ENCODE assay signal across 23 cellular contexts in genomic region chr2:17107875-17108274, GRCh38.
DNase-seq lines count a peak whose midpoint lies in the region; ATAC-seq and TF ChIP-seq lines count a peak whose summit lies in the region.
"Had no signal": no experiment of that assay in that cellular context is flagged by ENCODE, and none has a peak within 500 bp of the region (broad histone marks: within the 10 kb centered on the region; RNA-seq: fewer than 3 reads in every experiment).

No MANE protein-coding gene starts in this region.

- no peak for ATAC-seq in aorta (ENCODE audit: low FRiP score)
- ATAC-seq: A549 had no signal

- no peaks in the 10 kb centered on the region for H3K9me2 ChIP-seq in GM23248 (ENCODE audit: insufficient read depth)

- no peak overlapping the region for H3K9ac ChIP-seq in GM23248

- no peaks in the 10 kb centered on the region for H3K9me3 ChIP-seq in GM23248 (ENCODE audit: low read depth)
- H3K9me3 ChIP-seq in aorta (ENCODE audit: control insufficient read depth, low read length): no peaks in the 10 kb centered on the region
- H3K9me3 ChIP-seq: A549, HAP-1, SJCRH30 had no signal

- H3K27me3 ChIP-seq in GM23248 (replicated peaks; ENCODE audit: insufficient read depth) (no peaks in the 10 kb centered on the region), aorta (ENCODE audit: control insufficient read depth in 1 of 2, insufficient read depth in 2 of 2, low read length in 1 of 2) (no peaks in the 10 kb centered on the region)
- H3K27me3 ChIP-seq: SJCRH30 had no signal

- in situ Hi-C loops in GM23248 (cut with MboI): no loop called here

- H3K36me3 Mint-ChIP-seq in T-helper 2 cell treated with Interferon-gamma antibody and Interleukin-4, amounts not matched to agents 5 μg/mL and 100 μg/mL, for 36 hours (ENCODE audit: low read depth): no peaks in the 10 kb centered on the region
- H3K36me3 Mint-ChIP-seq in osteocyte (ENCODE audit: unreplicated experiment): no peaks in the 10 kb centered on the region
- H3K36me3 Mint-ChIP-seq: CD4-positive, CD25-positive, alpha-beta regulatory T cell had no signal

- TF ChIP-seq CTCF in fibroblast of villous mesenchyme (IDR thresholded peaks at IDR 0.05; ENCODE audit: insufficient read depth, low read depth, low read length) (no peak), osteocyte (IDR thresholded peaks at IDR 0.05) (no peak)

- no peaks in the 10 kb centered on the region for H3K4me1 Mint-ChIP-seq in T-helper 2 cell treated with Interferon-gamma antibody and Interleukin-4, amounts not matched to agents 5 μg/mL and 100 μg/mL, for 36 hours (ENCODE audit: low read depth)
- no peaks in the 10 kb centered on the region for H3K4me1 Mint-ChIP-seq in osteocyte (ENCODE audit: unreplicated experiment)
- H3K4me1 Mint-ChIP-seq: CD4-positive, CD25-positive, alpha-beta regulatory T cell had no signal

- 36 to 37% methylated on average over 2 of the region's 2 CpGs for WGBS in GM23248 (ENCODE audit: low coverage in 1 of 2, low lambda C conversion rate in 2 of 2, missing lambda C conversion rate in 2 of 2), 2 experiments
- 35 to 37% methylated on average over 2 of the region's 2 CpGs for WGBS in aorta, 2 donors

- no peak overlapping the region for H2AFZ ChIP-seq in GM23248

- H3K27ac ChIP-seq in GM23248: no peak overlapping the region
- H3K27ac ChIP-seq in aorta (ENCODE audit: low read depth in 1 of 2, low read length in 2 of 2): no peak overlapping the region
- H3K27ac ChIP-seq in substantia nigra (ENCODE audit: low read depth, low read length, poor library complexity, severe bottlenecking): no peak overlapping the region
- H3K27ac ChIP-seq: A549, SJCRH30 had no signal

- no peaks in the 10 kb centered on the region for H4K20me1 ChIP-seq in GM23248 (ENCODE audit: insufficient read depth)

- DNase-seq in GM23248 (peak; percentile 10), Kasumi-1 (lab: John Stamatoyannopoulos, UW) (peak; percentile 3 to 34), fibroblast of villous mesenchyme (ENCODE audit: low read depth) (peak; percentile 27), left kidney (ENCODE audit: low read depth, low spot score) (peak; percentile 54), aorta (no peak), osteocyte (ENCODE audit: extremely low spot score, unreplicated experiment) (no peak), substantia nigra (lab: John Stamatoyannopoulos, UW) (no peak)
- DNase-seq in T-helper 2 cell treated with Interferon-gamma antibody and Interleukin-4, amounts not matched to agents 5 μg/mL and 100 μg/mL, for 36 hours (ENCODE audit: low spot score): no peak
- DNase-seq: CD4-positive, CD25-positive, alpha-beta regulatory T cell; COR-L47; DMS79; KG1; MV-4-11; NCI-H1105 treated with DMSO at 0.1 percent for 48 hours; NCI-H2081; NCI-H2171; NCI-H345; NCI-H524; NCI-H82; OCI-M1 had no signal

- H3K36me3 ChIP-seq in GM23248 (ENCODE audit: low read depth): no peaks in the 10 kb centered on the region
- no peaks in the 10 kb centered on the region for H3K36me3 ChIP-seq in aorta (ENCODE audit: control insufficient read depth in 1 of 2, insufficient read depth in 2 of 2, low read length in 1 of 2)
- H3K36me3 ChIP-seq: HAP-1, SJCRH30 had no signal

- no peaks in the 10 kb centered on the region for H3K79me2 ChIP-seq in GM23248 (ENCODE audit: insufficient read depth)

- H3K9me3 Mint-ChIP-seq in T-helper 2 cell treated with Interferon-gamma antibody and Interleukin-4, amounts not matched to agents 5 μg/mL and 100 μg/mL, for 36 hours: no peaks in the 10 kb centered on the region
- H3K9me3 Mint-ChIP-seq in osteocyte (ENCODE audit: unreplicated experiment): no peaks in the 10 kb centered on the region

- no peaks in the 10 kb centered on the region for H3F3A ChIP-seq in GM23248 (ENCODE audit: insufficient read depth)

- no peak overlapping the region for H3K4me3 Mint-ChIP-seq in T-helper 2 cell treated with Interferon-gamma antibody and Interleukin-4, amounts not matched to agents 5 μg/mL and 100 μg/mL, for 36 hours
- H3K4me3 Mint-ChIP-seq in osteocyte (ENCODE audit: unreplicated experiment): no peak overlapping the region
- H3K4me3 Mint-ChIP-seq: CD4-positive, CD25-positive, alpha-beta regulatory T cell had no signal

- H3K4me3 ChIP-seq in GM23248 (no peak overlapping the region), fibroblast of villous mesenchyme (ENCODE audit: low read depth, low read length) (no peak overlapping the region), aorta (ENCODE audit: low read length in 2 of 2) (no peak overlapping the region)
- H3K4me3 ChIP-seq: A549, HAP-1, SJCRH30 had no signal

- H3K27ac Mint-ChIP-seq in T-helper 2 cell treated with Interferon-gamma antibody and Interleukin-4, amounts not matched to agents 5 μg/mL and 100 μg/mL, for 36 hours: no peak overlapping the region
- H3K27ac Mint-ChIP-seq in osteocyte (ENCODE audit: unreplicated experiment): no peak overlapping the region
- H3K27ac Mint-ChIP-seq: CD4-positive, CD25-positive, alpha-beta regulatory T cell had no signal

- intact Hi-C loops in aorta (cut with DNase I): no loop called here

- H3K4me2 ChIP-seq in GM23248 (ENCODE audit: unreplicated experiment): no peak overlapping the region
- H3K4me2 ChIP-seq: A549 had no signal

- peaks cover 12% of the 10 kb centered on the region for H3K4me1 ChIP-seq in GM23248 (ENCODE audit: insufficient read depth)
- no peaks in the 10 kb centered on the region for H3K4me1 ChIP-seq in aorta (ENCODE audit: control insufficient read depth in 1 of 2, insufficient read depth in 2 of 2, low read length in 2 of 2)
- H3K4me1 ChIP-seq: A549, HAP-1 had no signal

- H3K27me3 Mint-ChIP-seq in T-helper 2 cell treated with Interferon-gamma antibody and Interleukin-4, amounts not matched to agents 5 μg/mL and 100 μg/mL, for 36 hours (ENCODE audit: low read depth): no peaks in the 10 kb centered on the region
- H3K27me3 Mint-ChIP-seq in osteocyte (ENCODE audit: unreplicated experiment): no peaks in the 10 kb centered on the region
- H3K27me3 Mint-ChIP-seq: CD4-positive, CD25-positive, alpha-beta regulatory T cell had no signal

Comparison
In these comparisons a context has a peak if more than half of its experiments do, and no peak if none do; other contexts are left out.
1. DNase-seq: peak in GM23248 (single experiment), Kasumi-1 (2 of 2), fibroblast of villous mesenchyme (single experiment) and left kidney (single experiment); none in T-helper 2 cell treated with Interferon-gamma antibody and Interleukin-4, amounts not matched to agents 5 μg/mL and 100 μg/mL, for 36 hours (single experiment), aorta (0 of 2), osteocyte (single experiment) and substantia nigra (0 of 49).